27 cellular contexts compared by ENCODE assay signal in the genomic region with DNA sequence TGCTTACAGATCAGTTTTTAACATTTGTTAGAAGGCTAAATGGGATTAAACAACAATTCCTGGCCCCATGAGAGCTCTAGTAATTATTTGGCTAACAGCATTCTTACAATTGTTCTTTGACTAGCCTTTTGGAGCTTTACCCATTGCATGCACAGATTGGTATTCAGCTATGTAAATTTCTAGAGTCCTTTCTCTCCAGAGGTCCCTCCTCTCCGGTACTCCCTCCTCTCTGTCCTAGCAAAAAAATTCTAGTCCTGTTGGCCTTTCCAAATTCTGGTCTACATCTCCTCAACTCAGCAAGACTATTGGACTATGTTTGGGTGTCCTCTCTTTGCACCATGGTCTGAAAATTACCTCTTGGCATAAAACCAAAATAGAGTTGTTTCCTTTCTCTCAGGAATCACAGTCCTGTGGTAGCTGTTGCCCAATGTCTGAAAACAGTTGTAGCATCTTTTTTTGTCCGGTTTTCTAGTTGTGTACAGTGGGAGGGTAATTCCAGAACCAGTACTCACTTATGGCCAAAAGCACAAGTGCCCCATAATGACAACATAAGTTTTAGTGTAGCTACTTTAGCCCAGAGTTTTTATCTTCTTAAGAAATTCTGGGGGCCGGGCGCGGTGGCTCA. TPM values are rescaled to one million over a fixed set of nuclear protein-coding genes. Genes with fewer than 3 reads are reported as not detected.
DNase-seq lines count a peak whose midpoint lies in the region; ATAC-seq, FAIRE-seq and TF ChIP-seq lines count a peak whose summit lies in the region.
"Had no signal": no experiment of that assay in that cellular context is flagged by ENCODE, and none has a peak within 500 bp of the region (broad histone marks: within the 10 kb centered on the region; RNA-seq: fewer than 3 reads in every experiment).

No MANE protein-coding gene starts in this region.

- H3K9ac ChIP-seq in astrocyte (ENCODE audit: low read length) (no peak overlapping the region), iPS-18a (ENCODE audit: low read length) (peak overlapping the region; percentile 10)
- H3K9ac ChIP-seq: BLaER1, parathyroid adenoma had no signal

- H3K4me3 Mint-ChIP-seq in activated CD4-positive, alpha-beta T cell treated with anti-CD3 and anti-CD28 coated beads for 36 hours: no peak overlapping the region
- no peak overlapping the region for H3K4me3 Mint-ChIP-seq in astrocyte (ENCODE audit: unreplicated experiment)
- H3K4me3 Mint-ChIP-seq: activated naive CD4-positive, alpha-beta T cell treated with anti-CD3 and anti-CD28 coated beads, Interleukin-2, amount 10 ng/mL, durations not matched to agents 7 days and 5 days; natural killer cell had no signal

- no peak overlapping the region for H3K4me2 ChIP-seq in astrocyte (ENCODE audit: low read length)
- H3K4me2 ChIP-seq: BLaER1 had no signal

- peaks cover 18% of the 10 kb centered on the region for H3K36me3 ChIP-seq in astrocyte (ENCODE audit: insufficient read depth, low read length)
- peaks cover 11% of the 10 kb centered on the region for H3K36me3 ChIP-seq in iPS-18a (ENCODE audit: control insufficient read depth, low read depth, low read length)
- H3K36me3 ChIP-seq: uterus had no signal

- H3K27me3 ChIP-seq in astrocyte (ENCODE audit: insufficient read depth, low read length): no peaks in the 10 kb centered on the region
- H3K27me3 ChIP-seq in iPS-18a (ENCODE audit: control insufficient read depth, insufficient read depth, low read length): no peaks in the 10 kb centered on the region
- H3K27me3 ChIP-seq: BLaER1, brain microvascular endothelial cell, suprapubic skin, uterus had no signal

- peak overlapping the region; percentile 27 for H3K27ac Mint-ChIP-seq in activated CD4-positive, alpha-beta T cell treated with anti-CD3 and anti-CD28 coated beads for 36 hours
- no peak overlapping the region for H3K27ac Mint-ChIP-seq in astrocyte (ENCODE audit: unreplicated experiment)
- H3K27ac Mint-ChIP-seq: activated naive CD4-positive, alpha-beta T cell treated with anti-CD3 and anti-CD28 coated beads, Interleukin-2, amount 10 ng/mL, durations not matched to agents 7 days and 5 days had no signal

- no peak for TF ChIP-seq CTCF in astrocyte (IDR thresholded peaks at IDR 0.05; ENCODE audit: insufficient read depth, low read depth, low read length)

- peaks cover 30% of the 10 kb centered on the region for H3K36me3 Mint-ChIP-seq in activated CD4-positive, alpha-beta T cell treated with anti-CD3 and anti-CD28 coated beads for 36 hours (ENCODE audit: low read depth)
- H3K36me3 Mint-ChIP-seq in astrocyte (ENCODE audit: low read depth, unreplicated experiment): peaks cover 16% of the 10 kb centered on the region

- intact Hi-C loops in activated CD4-positive, alpha-beta T cell treated with anti-CD3 and anti-CD28 coated beads for 36 hours (cut with DNase I, micrococcal nuclease): no loop called here

- no peak overlapping the region for H2AFZ ChIP-seq in astrocyte (ENCODE audit: low read depth, low read length)
- H2AFZ ChIP-seq: parathyroid adenoma had no signal

- CTCF ChIA-PET in activated CD4-positive, alpha-beta T cell treated with anti-CD3 and anti-CD28 coated beads for 36 hours (lab: Charles Lee): interaction anchor here (0.6 to 1.1 kb wide), 4 partner anchors 21 to 68 kb away, joined by 3 to 4 read pairs (median 3); no protein-coding TSS in a partner anchor

- H3K4me3 ChIP-seq in astrocyte (ENCODE audit: insufficient read depth, low read depth, low read length) (no peak overlapping the region), iPS-18a (ENCODE audit: low read length) (no peak overlapping the region)
- H3K4me3 ChIP-seq: BLaER1, suprapubic skin, uterus had no signal

- no peaks in the 10 kb centered on the region for H3K9me3 Mint-ChIP-seq in activated CD4-positive, alpha-beta T cell treated with anti-CD3 and anti-CD28 coated beads for 36 hours (ENCODE audit: low read depth)
- H3K9me3 Mint-ChIP-seq in astrocyte (ENCODE audit: unreplicated experiment): no peaks in the 10 kb centered on the region
- H3K9me3 Mint-ChIP-seq: activated naive CD4-positive, alpha-beta T cell treated with anti-CD3 and anti-CD28 coated beads, Interleukin-2, amount 10 ng/mL, durations not matched to agents 7 days and 5 days; natural killer cell had no signal

- no peak overlapping the region for H3K27ac ChIP-seq in astrocyte (ENCODE audit: low read depth, low read length)
- no peak overlapping the region for H3K27ac ChIP-seq in iPS-18a (ENCODE audit: low read length)
- H3K27ac ChIP-seq: BLaER1, brain microvascular endothelial cell, epithelial cell of prostate, parathyroid adenoma, suprapubic skin, uterus had no signal

- H3K9me3 ChIP-seq in astrocyte (ENCODE audit: insufficient read depth, low read depth, low read length): no peaks in the 10 kb centered on the region
- no peaks in the 10 kb centered on the region for H3K9me3 ChIP-seq in iPS-18a (ENCODE audit: control insufficient read depth, low read depth, low read length)
- H3K9me3 ChIP-seq: BLaER1, suprapubic skin, uterus had no signal

- H3K79me2 ChIP-seq in astrocyte (ENCODE audit: insufficient read depth, low read length): no peaks in the 10 kb centered on the region

- H3K27me3 Mint-ChIP-seq in activated CD4-positive, alpha-beta T cell treated with anti-CD3 and anti-CD28 coated beads for 36 hours: no peaks in the 10 kb centered on the region
- H3K27me3 Mint-ChIP-seq in astrocyte (ENCODE audit: low read depth, unreplicated experiment): no peaks in the 10 kb centered on the region
- H3K27me3 Mint-ChIP-seq: activated naive CD4-positive, alpha-beta T cell treated with anti-CD3 and anti-CD28 coated beads, Interleukin-2, amount 10 ng/mL, durations not matched to agents 7 days and 5 days had no signal

- peak; percentile 39 for FAIRE-seq in astrocyte (lab: Jason Lieb, UNC)
- FAIRE-seq: A204.1 had no signal

- H4K20me1 ChIP-seq in astrocyte (ENCODE audit: insufficient read depth, low read length): no peaks in the 10 kb centered on the region
- H4K20me1 ChIP-seq: BLaER1 had no signal

- POLR2A ChIA-PET in activated CD4-positive, alpha-beta T cell treated with anti-CD3 and anti-CD28 coated beads for 36 hours (lab: Charles Lee): no interaction called here

- DNase-seq in activated CD4-positive, alpha-beta T cell treated with anti-CD3 and anti-CD28 coated beads for 36 hours: no peak
- DNase-seq in activated CD4-positive, alpha-beta T cell treated with anti-CD3 and anti-CD28 coated beads for 48 hours: no peak
- peak; percentile 21 for DNase-seq in GM04503 (ENCODE audit: low read depth)
- no peak for DNase-seq in astrocyte (ENCODE audit: low read depth)
- no peak for DNase-seq in LoVo (ENCODE audit: low spot score)
- DNase-seq in stimulated activated naive CD8-positive, alpha-beta T cell treated with anti-CD3 and anti-CD28 coated beads, Interleukin-15, Interleukin-2, amounts not matched to agents 100 U/mL and 50 U/mL, for 24 hours: no peak
- DNase-seq in OCI-M1 (lab: John Stamatoyannopoulos, UW): no peak
- DNase-seq: activated CD4-positive, alpha-beta T cell treated with anti-CD3 and anti-CD28 coated beads for 1 hour; activated naive CD4-positive, alpha-beta T cell treated with anti-CD3 and anti-CD28 coated beads, Interleukin-2, amount 10 ng/mL, durations not matched to agents 7 days and 5 days; brain microvascular endothelial cell; cortex of kidney; foreskin melanocyte; mesenchymal stem cell; MM.1S; natural killer cell; NCI-H1436 treated with DMSO at 0.1 percent for 48 hours; NCI-H524 treated with DMSO at 0.1 percent for 48 hours; RPMI8226; uterus had no signal

- H3K4me1 ChIP-seq in astrocyte (ENCODE audit: insufficient read depth, low read length): no peaks in the 10 kb centered on the region
- H3K4me1 ChIP-seq in iPS-18a (ENCODE audit: control insufficient read depth, low read depth, low read length): no peaks in the 10 kb centered on the region
- H3K4me1 ChIP-seq: BLaER1, parathyroid adenoma, suprapubic skin, uterus had no signal

- no peak for ATAC-seq in activated CD4-positive, alpha-beta T cell treated with anti-CD3 and anti-CD28 coated beads for 36 hours
- ATAC-seq in stimulated activated naive CD8-positive, alpha-beta T cell treated with anti-CD3 and anti-CD28 coated beads, Interleukin-15, Interleukin-2, amounts not matched to agents 100 U/mL and 50 U/mL, for 24 hours: no peak
- ATAC-seq: natural killer cell, sciatic nerve, SK-N-SH treated with all-trans-retinoic acid at 6 μM for 48 hours had no signal

- peaks cover 14% of the 10 kb centered on the region for H3K4me1 Mint-ChIP-seq in activated CD4-positive, alpha-beta T cell treated with anti-CD3 and anti-CD28 coated beads for 36 hours
- H3K4me1 Mint-ChIP-seq in astrocyte (ENCODE audit: low read depth, unreplicated experiment): no peaks in the 10 kb centered on the region
- H3K4me1 Mint-ChIP-seq: natural killer cell had no signal

RNA-seq across cellular contexts. Expression of a gene that starts 18.1 kb away (rescaled TPM):
- 10 to 100 TPM; 40.3 to 54.9 TPM for total RNA-seq in activated CD4-positive, alpha-beta T cell treated with anti-CD3 and anti-CD28 coated beads for 36 hours
- total RNA-seq in astrocyte: 63.8 and 64.3 TPM in 2 replicates

RNA-seq across cellular contexts. Expression of a gene that starts 34.0 kb away (rescaled TPM):
- 10 to 100 TPM; 32.2 to 41.3 TPM for total RNA-seq in activated CD4-positive, alpha-beta T cell treated with anti-CD3 and anti-CD28 coated beads for 36 hours
- 51.9 and 56.1 TPM in 2 replicates for total RNA-seq in astrocyte
